ENCODE assay signal across 21 cellular contexts in genomic region chr12:80299219-80299618, GRCh38.
A peak's percentile ranks its signal among the peaks of the same experiment; 100 is the strongest.
DNase-seq lines count a peak whose midpoint lies in the region; ATAC-seq, FAIRE-seq and TF ChIP-seq lines count a peak whose summit lies in the region.
"Had no signal": no experiment of that assay in that cellular context is flagged by ENCODE, and none has a peak within 500 bp of the region (broad histone marks: within the 10 kb centered on the region; RNA-seq: fewer than 3 reads in every experiment).

No MANE protein-coding gene starts in this region.

- in situ Hi-C loops in GM12878 (cut with MboI) = loop anchor here (10.0 kb wide), 1 partner anchor 476 kb away; no protein-coding TSS in a partner anchor
- in situ Hi-C loops in GM23248 (cut with MboI) = no loop called here

- no peaks in the 10 kb centered on the region for H3K9me2 ChIP-seq in GM23248 (ENCODE audit: insufficient read depth)

- FAIRE-seq in GM12878 (lab: Jason Lieb, UNC) = no peak
- FAIRE-seq: kidney had no signal

- H4K20me1 ChIP-seq in GM12878 (ENCODE audit: control insufficient read depth, insufficient read depth) = no peaks in the 10 kb centered on the region
- H4K20me1 ChIP-seq in GM23248 (ENCODE audit: insufficient read depth) = no peaks in the 10 kb centered on the region

- no peak overlapping the region; the same call in 1 of the 2 replicates for H2AFZ ChIP-seq in GM12878 (ENCODE audit: control insufficient read depth, low read depth, low read length)
- no peak overlapping the region for H2AFZ ChIP-seq in GM23248

- H3K27me3 ChIP-seq in GM12878 (replicated peaks in 1 of 2; ENCODE audit: control insufficient read depth in 2 of 2, insufficient read depth in 2 of 2, low read length in 1 of 2) = no peaks in the 10 kb centered on the region
- H3K27me3 ChIP-seq in foreskin keratinocyte = no peaks in the 10 kb centered on the region
- no peaks in the 10 kb centered on the region for H3K27me3 ChIP-seq in right atrium auricular region
- H3K27me3 ChIP-seq in GM23248 (replicated peaks; ENCODE audit: insufficient read depth) = no peaks in the 10 kb centered on the region
- H3K27me3 ChIP-seq: cardiac muscle cell, sigmoid colon had no signal

- H3K9ac ChIP-seq in GM12878 (ENCODE audit: control insufficient read depth, insufficient read depth, low read length) (no peak overlapping the region), GM23248 (no peak overlapping the region)

- ATAC-seq in GM18517 (IDR thresholded peaks at IDR 0.05; ENCODE audit: unreplicated experiment) (peak; percentile 47), GM21528 (IDR thresholded peaks at IDR 0.05; ENCODE audit: low FRiP score, unreplicated experiment) (peak; percentile 39), HG03025 (IDR thresholded peaks at IDR 0.05; ENCODE audit: low FRiP score, unreplicated experiment) (peak; percentile 41), GM12878 (peak; percentile 76), foreskin keratinocyte (no peak)
- ATAC-seq: activated CD4-positive, alpha-beta T cell treated with anti-CD3 and anti-CD28 coated beads for 36 hours; lower lobe of right lung; mucosa of descending colon had no signal

- H3K4me1 ChIP-seq in GM12878 (ENCODE audit: control insufficient read depth, insufficient read depth, low read length) (peaks cover 31% of the 10 kb centered on the region), foreskin keratinocyte (no peaks in the 10 kb centered on the region), right atrium auricular region (no peaks in the 10 kb centered on the region), GM23248 (ENCODE audit: insufficient read depth) (no peaks in the 10 kb centered on the region)
- H3K4me1 ChIP-seq: lower lobe of right lung, sigmoid colon had no signal

- DNase-seq in GM12878 (ENCODE audit: low read depth, low spot score) = peak; percentile 52
- DNase-seq in foreskin keratinocyte = no peak
- no peak for DNase-seq in right atrium auricular region (ENCODE audit: low spot score)
- no peak for DNase-seq in GM23248
- DNase-seq: activated CD4-positive, alpha-beta T cell treated with anti-CD3 and anti-CD28 coated beads for 36 hours; activated naive CD4-positive, alpha-beta T cell treated with anti-CD3 and anti-CD28 coated beads, Interleukin-2, amount 50 U/mL, for 16 hours; anterior cingulate cortex; C1 segment of cervical spinal cord; dermis blood vessel endothelial cell; kidney; lower lobe of right lung; mucosa of descending colon; NCI-H1417 treated with DMSO at 0.1 percent for 48 hours; NCI-H524 treated with DMSO at 0.1 percent for 48 hours; nephron progenitor cell; sigmoid colon; stimulated activated CD8-positive, alpha-beta memory T cell treated with anti-CD3 and anti-CD28 coated beads, Interleukin-4, amount 100 ng/mL, for 48 hours had no signal

- peaks cover 3% of the 10 kb centered on the region; the same call in 2 of the 3 replicates for H3K9me3 ChIP-seq in GM12878 (replicated peaks; ENCODE audit: control insufficient read depth, insufficient read depth, low read length)
- no peaks in the 10 kb centered on the region for H3K9me3 ChIP-seq in right atrium auricular region
- no peaks in the 10 kb centered on the region for H3K9me3 ChIP-seq in GM23248 (ENCODE audit: low read depth)
- H3K9me3 ChIP-seq: lower lobe of right lung, mucosa of descending colon, sigmoid colon had no signal

- intact Hi-C loops in GM12878 (cut with micrococcal nuclease; ENCODE audit: unreplicated experiment) = loop anchor here (1.0 kb wide), 1 partner anchor 8 kb away; no protein-coding TSS in a partner anchor

- SMC1A ChIA-PET in GM12878 (lab: Charles Lee; ENCODE audit: uncharacterized antibody, unreplicated experiment) = interaction anchor here (0.6 to 2.7 kb wide), 4 partner anchors 8 to 302 kb away, joined by 3 to 10 read pairs (median 6); no protein-coding TSS in a partner anchor

- no peak for TF ChIP-seq CTCF in GM12878 (IDR thresholded peaks at IDR 0.05 in 2 of 3, conservative IDR thresholded peaks at IDR 0.05 in 1 of 3; ENCODE audit: control insufficient read depth in 2 of 3, extremely low read depth in 1 of 3, insufficient read depth in 1 of 3, low read depth in 3 of 3, low read length in 3 of 3)
- no peak for TF ChIP-seq CTCF in foreskin keratinocyte (conservative IDR thresholded peaks at IDR 0.05)
- TF ChIP-seq CTCF in right atrium auricular region (IDR thresholded peaks at IDR 0.05) = no peak

- no peak overlapping the region for H3K4me3 ChIP-seq in GM12878
- no peak overlapping the region for H3K4me3 ChIP-seq in right atrium auricular region
- H3K4me3 ChIP-seq in GM23248 = no peak overlapping the region
- H3K4me3 ChIP-seq: cardiac muscle cell, lower lobe of right lung, mucosa of descending colon, sigmoid colon had no signal

- H3K79me2 ChIP-seq in GM12878 (ENCODE audit: control insufficient read depth, insufficient read depth, low read length) (no peaks in the 10 kb centered on the region), GM23248 (ENCODE audit: insufficient read depth) (no peaks in the 10 kb centered on the region)

- TF ChIP-seq EP300 in GM12878 (IDR thresholded peaks at IDR 0.05; ENCODE audit: borderline replicate concordance in 1 of 2, control insufficient read depth in 1 of 2, low read depth in 2 of 2, low read length in 2 of 2) = peak; percentile 33 to 84; a peak in 2 of 4 replicates

- BruUV-seq in GM12878 (replicated peaks; lab: Mats Ljungman, UMichigan) = no TSS peak

- H3F3A ChIP-seq in GM23248 (ENCODE audit: insufficient read depth) = no peaks in the 10 kb centered on the region

- 0% methylated on average over 1 of the region's 1 CpG for WGBS in GM12878 (ENCODE audit: insufficient coverage, insufficient replicate concordance, low lambda C conversion rate, missing lambda C conversion rate)
- 93 to 96% methylated on average over 1 of the region's 1 CpG for WGBS in GM23248 (ENCODE audit: low coverage in 1 of 2, low lambda C conversion rate in 2 of 2, missing lambda C conversion rate in 2 of 2), 2 experiments

- RAD21 ChIA-PET in GM12878 (lab: Charles Lee; ENCODE audit: unreplicated experiment) = no interaction called here

- TF ChIP-seq POLR2A in GM12878 (IDR thresholded peaks at IDR 0.05; ENCODE audit: low read depth, low read length) = no peak

- no peak for TF ChIP-seq RAD21 in GM12878 (IDR thresholded peaks at IDR 0.05; ENCODE audit: insufficient read depth, low read depth, low read length)

- CTCF ChIA-PET in GM12878 (lab: Yijun Ruan, JAX) = no interaction called here

- H3K4me2 ChIP-seq in GM12878 (ENCODE audit: control insufficient read depth, insufficient read depth) (peak overlapping the region; percentile 32; the same call in 1 of the 2 replicates), GM23248 (ENCODE audit: unreplicated experiment) (no peak overlapping the region)

- H3K27ac ChIP-seq in GM12878 (ENCODE audit: control insufficient read depth, insufficient read depth) (peak overlapping the region; percentile 67; the same call in 1 of the 2 replicates), foreskin keratinocyte (no peak overlapping the region), right atrium auricular region (no peak overlapping the region), GM23248 (no peak overlapping the region)
- H3K27ac ChIP-seq: cardiac muscle cell, lower lobe of right lung, sigmoid colon had no signal

- no peaks in the 10 kb centered on the region for H3K36me3 ChIP-seq in GM12878 (ENCODE audit: control insufficient read depth in 2 of 2, insufficient read depth in 2 of 2, low read length in 1 of 2)
- no peaks in the 10 kb centered on the region for H3K36me3 ChIP-seq in right atrium auricular region
- no peaks in the 10 kb centered on the region for H3K36me3 ChIP-seq in GM23248 (ENCODE audit: low read depth)
- H3K36me3 ChIP-seq: cardiac muscle cell, lower lobe of right lung, sigmoid colon had no signal

- POLR2A ChIA-PET in GM12878 (lab: Charles Lee) = no interaction called here

TF ChIP-seq in GM12878, 131 proteins besides CTCF, POLR2A, EP300 and RAD21 (continues in another document):
- TF ChIP-seq RELA (IDR thresholded peaks at IDR 0.05; ENCODE audit: borderline replicate concordance, partially characterized antibody) = no peak
- peak; percentile 91 for TF ChIP-seq TBL1XR1 (IDR thresholded peaks at IDR 0.05; ENCODE audit: low read depth, low read length)
- no peak for TF ChIP-seq FOXK2 (IDR thresholded peaks at IDR 0.05)
- TF ChIP-seq NFYA (IDR thresholded peaks at IDR 0.05; ENCODE audit: borderline replicate concordance, low read depth, low read length) = no peak
- peak; percentile 87 for TF ChIP-seq ATF7 (IDR thresholded peaks at IDR 0.05; ENCODE audit: low read depth)
- TF ChIP-seq ESRRA (IDR thresholded peaks at IDR 0.05; ENCODE audit: low read length) = no peak
- no peak for TF ChIP-seq REST (IDR thresholded peaks at IDR 0.05; ENCODE audit: low read depth, low read length)
- TF ChIP-seq ZNF24 (IDR thresholded peaks at IDR 0.05) = peak; percentile 26; the same call in 1 of the 2 replicates
- TF ChIP-seq CHD1 (IDR thresholded peaks at IDR 0.05; ENCODE audit: low read depth, low read length) = no peak
- TF ChIP-seq ZNF217 (IDR thresholded peaks at IDR 0.05) = no peak
- no peak for TF ChIP-seq SMAD5 (IDR thresholded peaks at IDR 0.05; ENCODE audit: low read depth)
- TF ChIP-seq TCF7 (IDR thresholded peaks at IDR 0.05; ENCODE audit: borderline replicate concordance) = peak; percentile 63; the same call in 1 of the 2 replicates
- TF ChIP-seq BHLHE40 (IDR thresholded peaks at IDR 0.05; ENCODE audit: borderline replicate concordance in 1 of 2, low read depth in 2 of 2, low read length in 1 of 2) = no peak
